Comparison of ENCODE assay signal across 29 cellular contexts in the genomic region with DNA sequence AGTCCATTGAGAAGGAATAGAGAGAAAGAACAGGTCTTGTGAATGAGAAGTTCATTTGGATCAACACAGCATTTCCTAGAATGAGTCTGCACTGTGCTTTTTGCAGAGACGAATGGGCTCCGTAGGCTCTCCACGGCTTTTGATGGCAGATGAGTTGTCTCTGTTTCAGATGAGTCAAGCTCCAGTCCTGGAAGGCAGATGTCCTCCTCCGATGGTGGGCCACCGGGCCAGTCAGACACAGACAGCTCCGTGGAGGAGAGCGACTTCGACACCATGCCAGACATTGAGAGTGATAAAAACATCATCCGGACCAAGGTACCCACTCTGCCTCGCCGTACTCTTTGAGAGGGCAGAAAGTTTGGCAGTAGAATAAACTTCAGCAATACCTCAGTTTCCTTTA.
"Had no signal": no experiment of that assay in that cellular context is flagged by ENCODE, and none has a peak within 500 bp of the region (broad histone marks: within the 10 kb centered on the region; RNA-seq: fewer than 3 reads in every experiment).

No MANE protein-coding gene starts in this region.

- ATAC-seq: heart right ventricle; left colon; left ventricle myocardium superior; mucosa of descending colon; natural killer cell treated with Interleukin-12 subunit alpha and Interleukin-12 subunit beta and Interleukin-15 and Interleukin-18, amount 100 ng/mL, for 72 hours; right lobe of liver; stimulated activated naive B cell treated with anti-CD40 and anti-IgM and Interleukin-4, amounts not matched to agents 10 μg/mL and 1 μg/mL and 100 μg/mL, for 72 hours; stimulated activated naive CD8-positive, alpha-beta T cell treated with anti-CD3 and anti-CD28 coated beads, Interleukin-15, amount 100 ng/mL, for 72 hours had no signal

- H3K9me3 Mint-ChIP-seq: mesothelial cell of epicardium; naive B cell; natural killer cell treated with Interleukin-12 subunit alpha and Interleukin-12 subunit beta and Interleukin-15 and Interleukin-18, amount 100 ng/mL, for 72 hours; neural crest cell; stimulated activated naive B cell treated with anti-CD40 and anti-IgM and Interleukin-4, amounts not matched to agents 10 μg/mL and 1 μg/mL and 100 μg/mL, for 72 hours; stimulated activated naive CD8-positive, alpha-beta T cell treated with anti-CD3 and anti-CD28 coated beads, Interleukin-15, amount 100 ng/mL, for 72 hours had no signal

- H3K4me1 Mint-ChIP-seq: mesothelial cell of epicardium had no signal

- H3K9ac ChIP-seq: parathyroid adenoma had no signal

- H3K36me3 ChIP-seq: esophagus muscularis mucosa, heart right ventricle, right lobe of liver, thyroid gland, vagina had no signal

- H3K9me3 ChIP-seq: esophagus muscularis mucosa, heart right ventricle, mucosa of descending colon, right lobe of liver, thyroid gland, vagina had no signal

- H3K4me3 Mint-ChIP-seq: mesothelial cell of epicardium; naive B cell; natural killer cell treated with Interleukin-12 subunit alpha and Interleukin-12 subunit beta and Interleukin-15 and Interleukin-18, amount 100 ng/mL, for 72 hours; neural crest cell; stimulated activated naive B cell treated with anti-CD40 and anti-IgM and Interleukin-4, amounts not matched to agents 10 μg/mL and 1 μg/mL and 100 μg/mL, for 72 hours; stimulated activated naive CD8-positive, alpha-beta T cell treated with anti-CD3 and anti-CD28 coated beads, Interleukin-15, amount 100 ng/mL, for 72 hours had no signal

- DNase-seq: dermis blood vessel endothelial cell; effector memory CD4-positive, alpha-beta T cell; foreskin melanocyte; glutamatergic neuron; heart right ventricle; islet precursor cell; kidney glomerular epithelial cell; left colon; left ventricle myocardium superior; mesenchymal stem cell; mucosa of descending colon; naive B cell; right lobe of liver; small intestine; stimulated activated CD4-positive, alpha-beta T cell treated with anti-CD3 and anti-CD28 coated beads, Interleukin-15, amount 100 ng/mL, for 24 hours; stimulated activated CD4-positive, alpha-beta T cell treated with anti-CD3 and anti-CD28 coated beads, Interleukin-2, amount 100 ng/mL, for 48 hours; stimulated activated naive B cell treated with anti-CD40 and anti-IgM and Interleukin-4, amounts not matched to agents 10 μg/mL and 1 μg/mL and 100 μg/mL, for 72 hours; stimulated activated naive CD8-positive, alpha-beta T cell treated with anti-CD3 and anti-CD28 coated beads, Interleukin-15, amount 100 ng/mL, for 72 hours; thyroid gland; trophoblast cell had no signal

- H2AFZ ChIP-seq: parathyroid adenoma had no signal

- H3K27me3 ChIP-seq: esophagus muscularis mucosa, heart right ventricle, right lobe of liver, thyroid gland, vagina had no signal

- H3K27ac Mint-ChIP-seq: mesothelial cell of epicardium; naive B cell; natural killer cell treated with Interleukin-12 subunit alpha and Interleukin-12 subunit beta and Interleukin-15 and Interleukin-18, amount 100 ng/mL, for 72 hours; progenitor cell of endocrine pancreas; stimulated activated naive B cell treated with anti-CD40 and anti-IgM and Interleukin-4, amounts not matched to agents 10 μg/mL and 1 μg/mL and 100 μg/mL, for 72 hours; stimulated activated naive CD8-positive, alpha-beta T cell treated with anti-CD3 and anti-CD28 coated beads, Interleukin-15, amount 100 ng/mL, for 72 hours had no signal

- H3K27me3 Mint-ChIP-seq: naive B cell; natural killer cell treated with Interleukin-12 subunit alpha and Interleukin-12 subunit beta and Interleukin-15 and Interleukin-18, amount 100 ng/mL, for 72 hours; progenitor cell of endocrine pancreas; stimulated activated naive B cell treated with anti-CD40 and anti-IgM and Interleukin-4, amounts not matched to agents 10 μg/mL and 1 μg/mL and 100 μg/mL, for 72 hours; stimulated activated naive CD8-positive, alpha-beta T cell treated with anti-CD3 and anti-CD28 coated beads, Interleukin-15, amount 100 ng/mL, for 72 hours had no signal

- H3K4me1 ChIP-seq: esophagus muscularis mucosa, parathyroid adenoma, right lobe of liver, thyroid gland, vagina had no signal

- H3K36me3 Mint-ChIP-seq: mesothelial cell of epicardium; natural killer cell treated with Interleukin-12 subunit alpha and Interleukin-12 subunit beta and Interleukin-15 and Interleukin-18, amount 100 ng/mL, for 72 hours had no signal

- H3K27ac ChIP-seq: coronary artery, esophagus muscularis mucosa, heart right ventricle, parathyroid adenoma, right lobe of liver, thyroid gland, vagina had no signal

- H3K4me3 ChIP-seq: coronary artery, esophagus muscularis mucosa, heart right ventricle, lung, mucosa of descending colon, right lobe of liver, thyroid gland, vagina had no signal
